Comparison of ENCODE assay signal across 8 cellular contexts in genomic region chr13:113029487-113030258, GRCh38.
DNase-seq lines count a peak whose midpoint lies in the region; ATAC-seq, FAIRE-seq and TF ChIP-seq lines count a peak whose summit lies in the region.

No MANE protein-coding gene starts in this region.

- H3K9me3 Mint-ChIP-seq in activated naive CD8-positive, alpha-beta T cell treated with anti-CD3 and anti-CD28 coated beads for 36 hours: no peaks in the 10 kb centered on the region

- peak; percentile 53 for DNase-seq in activated gamma-delta T cell treated with Interleukin-2 at 50 U/mL for 16 hours
- DNase-seq in activated gamma-delta T cell (lab: John Stamatoyannopoulos, UW): no peak
- DNase-seq in SK-MEL-5 (ENCODE audit: low read depth, low spot score): peak; percentile 62
- DNase-seq in activated naive CD8-positive, alpha-beta T cell treated with anti-CD3 and anti-CD28 coated beads for 36 hours: peak; percentile 57
- DNase-seq in kidney: peak; percentile 22
- DNase-seq in stimulated activated CD8-positive, alpha-beta memory T cell treated with anti-CD3 and anti-CD28 coated beads, Interleukin-12 subunit alpha, Interleukin-12 subunit beta, amount 100 ng/mL, for 1 hour (ENCODE audit: low read depth): peak; percentile 26

- peaks cover 0 to 5% of the 10 kb centered on the region in 2 donors for H3K36me3 ChIP-seq in kidney (ENCODE audit: control insufficient read depth in 1 of 2, insufficient read depth in 2 of 2, low read length in 2 of 2)

- intact Hi-C loops in kidney (cut with DNase I): no loop called here

- no peak for FAIRE-seq in kidney (lab: Jason Lieb, UNC)

- H3K27ac Mint-ChIP-seq in activated naive CD8-positive, alpha-beta T cell treated with anti-CD3 and anti-CD28 coated beads for 36 hours: no peak overlapping the region

- no peak overlapping the region for H3K4me3 Mint-ChIP-seq in activated naive CD8-positive, alpha-beta T cell treated with anti-CD3 and anti-CD28 coated beads for 36 hours

- no peak overlapping the region for H3K9ac ChIP-seq in kidney (ENCODE audit: low read length in 2 of 2)

- H3K4me1 Mint-ChIP-seq in activated naive CD8-positive, alpha-beta T cell treated with anti-CD3 and anti-CD28 coated beads for 36 hours: no peaks in the 10 kb centered on the region

- H3K27ac ChIP-seq in kidney (ENCODE audit: low read depth in 2 of 2, low read length in 2 of 2): no peak overlapping the region

- H3K27me3 Mint-ChIP-seq in activated naive CD8-positive, alpha-beta T cell treated with anti-CD3 and anti-CD28 coated beads for 36 hours: no peaks in the 10 kb centered on the region

- no peaks in the 10 kb centered on the region for H3K9me3 ChIP-seq in kidney (ENCODE audit: control insufficient read depth in 1 of 2, low read length in 2 of 2)

- peak; percentile 67 for TF ChIP-seq CTCF in kidney (IDR thresholded peaks at IDR 0.05; ENCODE audit: borderline replicate concordance, extremely low read depth, insufficient read depth)

- H3K4me1 ChIP-seq in kidney (ENCODE audit: control insufficient read depth in 1 of 2, insufficient read depth in 1 of 2, low read depth in 1 of 2, low read length in 2 of 2): no peaks in the 10 kb centered on the region

- in situ Hi-C loops in SK-MEL-5 (cut with HindIII; ENCODE audit: low pct_unique_long_range_greater_than_20kb, low sequenced_read_pairs): no loop called here

- ATAC-seq in HG03571 (IDR thresholded peaks at IDR 0.05; ENCODE audit: unreplicated experiment) (no peak), GM21528 (IDR thresholded peaks at IDR 0.05; ENCODE audit: low FRiP score, unreplicated experiment) (no peak)

- H3K4me3 ChIP-seq in kidney (ENCODE audit: low read length in 2 of 2): no peak overlapping the region

- no peaks in the 10 kb centered on the region for H3K36me3 Mint-ChIP-seq in activated naive CD8-positive, alpha-beta T cell treated with anti-CD3 and anti-CD28 coated beads for 36 hours
